Comparison of ENCODE assay signal across 26 cellular contexts in the genomic region with DNA sequence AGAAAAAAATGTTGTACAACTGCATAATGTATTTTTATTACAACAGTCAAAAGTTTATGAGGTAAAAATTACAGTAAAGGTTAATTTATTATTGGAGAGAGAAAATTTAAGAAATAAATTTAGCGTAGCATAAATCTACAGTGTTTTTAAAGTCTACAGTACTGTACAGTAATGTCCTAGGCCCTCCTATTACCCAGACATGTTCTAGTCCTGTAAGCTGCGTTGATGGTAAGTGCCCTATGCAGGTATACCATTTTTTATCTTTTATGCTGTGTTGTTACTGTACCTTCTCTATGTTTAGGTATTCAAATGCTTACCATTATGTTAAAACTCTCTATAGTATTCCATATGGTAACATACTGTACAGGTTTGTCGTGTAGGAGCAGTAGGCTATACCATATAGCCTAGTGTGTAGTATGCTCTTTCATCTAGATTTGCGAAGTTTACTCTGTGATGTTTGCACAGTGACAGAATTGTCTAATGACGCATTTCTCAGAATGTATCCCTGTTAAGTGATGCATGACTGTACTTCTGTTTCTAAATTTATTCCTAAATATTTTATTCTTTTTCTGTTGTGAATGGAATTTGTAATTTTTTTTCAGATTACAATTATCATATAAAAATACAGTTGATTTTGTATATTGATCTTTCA. TPM values are rescaled to one million over a fixed set of nuclear protein-coding genes. Genes with fewer than 3 reads are reported as not detected.
DNase-seq lines count a peak whose midpoint lies in the region; ATAC-seq, FAIRE-seq and TF ChIP-seq lines count a peak whose summit lies in the region.
"Had no signal": no experiment of that assay in that cellular context is flagged by ENCODE, and none has a peak within 500 bp of the region (broad histone marks: within the 10 kb centered on the region; RNA-seq: fewer than 3 reads in every experiment).

No MANE protein-coding gene starts in this region.

- peak; percentile 17 for DNase-seq in activated CD4-positive, alpha-beta T cell treated with anti-CD3 and anti-CD28 coated beads, Interleukin-2, amount 10 ng/mL, durations not matched to agents 24 days and 14 days
- no peak for DNase-seq in activated CD4-positive, alpha-beta T cell treated with anti-CD3 and anti-CD28 coated beads, Interleukin-2, amount 50 U/mL, for 4 hours
- DNase-seq in NCI-H460 (ENCODE audit: extremely low read depth, low read depth) (peak; percentile 84), bronchial epithelial cell (ENCODE audit: low read depth) (peak; percentile 87), NAMALWA (ENCODE audit: low spot score) (no peak)
- no peak for DNase-seq in activated T-helper 1 cell treated with anti-CD3 and anti-CD28 coated beads, Interleukin-12 subunit alpha, Interleukin-12 subunit beta, Interleukin-2, Interleukin-4 antibody, amounts not matched to agents 30 ng/mL and 10 ng/mL and 1 ng/mL, durations not matched to agents 14 hours and 24 hours and 36 hours (ENCODE audit: low spot score)
- DNase-seq: activated CD4-positive, alpha-beta T cell treated with anti-CD3 and anti-CD28 coated beads for 4 hours; activated CD8-positive, alpha-beta memory T cell treated with anti-CD3 and anti-CD28 coated beads, Interleukin-2, amount 10 ng/mL, durations not matched to agents 7 days and 5 days; activated naive CD4-positive, alpha-beta T cell treated with anti-CD3 and anti-CD28 coated beads for 36 hours; activated T-cell treated with anti-CD3 and anti-CD28 coated beads, Interleukin-2, amount 50 U/mL, for 72 hours; CD4-positive, CD25-positive, alpha-beta regulatory T cell; colonic mucosa; KG1; kidney; NCI-H187; NCI-H446; right cardiac atrium; RPMI8226; stimulated activated CD4-positive, alpha-beta T cell treated with anti-CD3 and anti-CD28 coated beads, Interleukin-12 subunit alpha, Interleukin-12 subunit beta, amount 100 ng/mL, for 4 hours; stimulated activated CD4-positive, alpha-beta T cell treated with anti-CD3 and anti-CD28 coated beads, Interleukin-4, amount 100 ng/mL, for 24 hours; stimulated activated naive CD4-positive, alpha-beta T cell had no signal

- intact Hi-C loops in activated CD4-positive, alpha-beta T cell treated with anti-CD3 and anti-CD28 coated beads, Interleukin-2, amount 10 ng/mL, durations not matched to agents 24 days and 14 days (cut with micrococcal nuclease), result no loop called here
- intact Hi-C loops in activated T-helper 1 cell treated with anti-CD3 and anti-CD28 coated beads, Interleukin-12 subunit alpha, Interleukin-12 subunit beta, Interleukin-2, Interleukin-4 antibody, amounts not matched to agents 30 ng/mL and 10 ng/mL and 1 ng/mL, durations not matched to agents 14 hours and 24 hours and 36 hours (cut with micrococcal nuclease), result no loop called here

- no peak for TF ChIP-seq CTCF in bronchial epithelial cell (IDR thresholded peaks at IDR 0.05; ENCODE audit: insufficient read depth, low read length, severe bottlenecking)

- no peak for ATAC-seq in HG03025 (IDR thresholded peaks at IDR 0.05; ENCODE audit: low FRiP score, unreplicated experiment)
- ATAC-seq: activated CD8-positive, alpha-beta memory T cell treated with anti-CD3 and anti-CD28 coated beads, Interleukin-2, amount 10 ng/mL, durations not matched to agents 7 days and 5 days; activated T-cell treated with anti-CD3 and anti-CD28 coated beads, Interleukin-2, amount 50 U/mL, for 72 hours had no signal

- no peaks in the 10 kb centered on the region for H3K4me1 Mint-ChIP-seq in activated CD4-positive, alpha-beta T cell treated with anti-CD3 and anti-CD28 coated beads, Interleukin-2, amount 10 ng/mL, durations not matched to agents 24 days and 14 days
- H3K4me1 Mint-ChIP-seq in activated T-helper 1 cell treated with anti-CD3 and anti-CD28 coated beads, Interleukin-12 subunit alpha, Interleukin-12 subunit beta, Interleukin-2, Interleukin-4 antibody, amounts not matched to agents 30 ng/mL and 10 ng/mL and 1 ng/mL, durations not matched to agents 14 hours and 24 hours and 36 hours (ENCODE audit: low read depth), result no peaks in the 10 kb centered on the region
- H3K4me1 Mint-ChIP-seq: activated CD8-positive, alpha-beta memory T cell treated with anti-CD3 and anti-CD28 coated beads, Interleukin-2, amount 10 ng/mL, durations not matched to agents 7 days and 5 days had no signal

- no peaks in the 10 kb centered on the region for H3K9me3 Mint-ChIP-seq in activated CD4-positive, alpha-beta T cell treated with anti-CD3 and anti-CD28 coated beads, Interleukin-2, amount 10 ng/mL, durations not matched to agents 24 days and 14 days
- H3K9me3 Mint-ChIP-seq in activated T-helper 1 cell treated with anti-CD3 and anti-CD28 coated beads, Interleukin-12 subunit alpha, Interleukin-12 subunit beta, Interleukin-2, Interleukin-4 antibody, amounts not matched to agents 30 ng/mL and 10 ng/mL and 1 ng/mL, durations not matched to agents 14 hours and 24 hours and 36 hours, result no peaks in the 10 kb centered on the region
- H3K9me3 Mint-ChIP-seq: activated naive CD4-positive, alpha-beta T cell treated with anti-CD3 and anti-CD28 coated beads for 36 hours; activated T-cell treated with anti-CD3 and anti-CD28 coated beads, Interleukin-2, amount 50 U/mL, for 72 hours; CD4-positive, CD25-positive, alpha-beta regulatory T cell had no signal

- H3K36me3 Mint-ChIP-seq in activated CD4-positive, alpha-beta T cell treated with anti-CD3 and anti-CD28 coated beads, Interleukin-2, amount 10 ng/mL, durations not matched to agents 24 days and 14 days (ENCODE audit: low read depth), result peaks cover 3% of the 10 kb centered on the region
- no peaks in the 10 kb centered on the region for H3K36me3 Mint-ChIP-seq in activated T-helper 1 cell treated with anti-CD3 and anti-CD28 coated beads, Interleukin-12 subunit alpha, Interleukin-12 subunit beta, Interleukin-2, Interleukin-4 antibody, amounts not matched to agents 30 ng/mL and 10 ng/mL and 1 ng/mL, durations not matched to agents 14 hours and 24 hours and 36 hours (ENCODE audit: low read depth)
- H3K36me3 Mint-ChIP-seq: activated CD8-positive, alpha-beta memory T cell treated with anti-CD3 and anti-CD28 coated beads, Interleukin-2, amount 10 ng/mL, durations not matched to agents 7 days and 5 days had no signal

- no peak overlapping the region for H3K27ac Mint-ChIP-seq in activated CD4-positive, alpha-beta T cell treated with anti-CD3 and anti-CD28 coated beads, Interleukin-2, amount 10 ng/mL, durations not matched to agents 24 days and 14 days
- no peak overlapping the region for H3K27ac Mint-ChIP-seq in activated T-helper 1 cell treated with anti-CD3 and anti-CD28 coated beads, Interleukin-12 subunit alpha, Interleukin-12 subunit beta, Interleukin-2, Interleukin-4 antibody, amounts not matched to agents 30 ng/mL and 10 ng/mL and 1 ng/mL, durations not matched to agents 14 hours and 24 hours and 36 hours
- H3K27ac Mint-ChIP-seq: activated CD8-positive, alpha-beta memory T cell treated with anti-CD3 and anti-CD28 coated beads, Interleukin-2, amount 10 ng/mL, durations not matched to agents 7 days and 5 days; activated naive CD4-positive, alpha-beta T cell treated with anti-CD3 and anti-CD28 coated beads for 36 hours; activated T-cell treated with anti-CD3 and anti-CD28 coated beads, Interleukin-2, amount 50 U/mL, for 72 hours; CD4-positive, CD25-positive, alpha-beta regulatory T cell had no signal

- H3K27me3 ChIP-seq in bronchial epithelial cell (ENCODE audit: control insufficient read depth, insufficient read depth, low read length), result no peaks in the 10 kb centered on the region
- H3K27me3 ChIP-seq: colonic mucosa had no signal

- H3K4me3 ChIP-seq in bronchial epithelial cell (ENCODE audit: low read depth, low read length), result no peak overlapping the region
- H3K4me3 ChIP-seq: colonic mucosa, lung had no signal

- no peaks in the 10 kb centered on the region for H3K36me3 ChIP-seq in bronchial epithelial cell (ENCODE audit: control insufficient read depth, insufficient read depth, low read length)
- H3K36me3 ChIP-seq: colonic mucosa had no signal

- no peak overlapping the region for H3K4me3 Mint-ChIP-seq in activated CD4-positive, alpha-beta T cell treated with anti-CD3 and anti-CD28 coated beads, Interleukin-2, amount 10 ng/mL, durations not matched to agents 24 days and 14 days
- no peak overlapping the region for H3K4me3 Mint-ChIP-seq in activated T-helper 1 cell treated with anti-CD3 and anti-CD28 coated beads, Interleukin-12 subunit alpha, Interleukin-12 subunit beta, Interleukin-2, Interleukin-4 antibody, amounts not matched to agents 30 ng/mL and 10 ng/mL and 1 ng/mL, durations not matched to agents 14 hours and 24 hours and 36 hours
- H3K4me3 Mint-ChIP-seq: activated CD8-positive, alpha-beta memory T cell treated with anti-CD3 and anti-CD28 coated beads, Interleukin-2, amount 10 ng/mL, durations not matched to agents 7 days and 5 days; activated naive CD4-positive, alpha-beta T cell treated with anti-CD3 and anti-CD28 coated beads for 36 hours; activated T-cell treated with anti-CD3 and anti-CD28 coated beads, Interleukin-2, amount 50 U/mL, for 72 hours; CD4-positive, CD25-positive, alpha-beta regulatory T cell had no signal

- no peak for FAIRE-seq in bronchial epithelial cell (lab: Jason Lieb, UNC)
- FAIRE-seq: GM18507, H54, kidney, urothelium cell line had no signal

- H3K27me3 Mint-ChIP-seq in activated CD4-positive, alpha-beta T cell treated with anti-CD3 and anti-CD28 coated beads, Interleukin-2, amount 10 ng/mL, durations not matched to agents 24 days and 14 days, result no peaks in the 10 kb centered on the region
- H3K27me3 Mint-ChIP-seq in activated T-helper 1 cell treated with anti-CD3 and anti-CD28 coated beads, Interleukin-12 subunit alpha, Interleukin-12 subunit beta, Interleukin-2, Interleukin-4 antibody, amounts not matched to agents 30 ng/mL and 10 ng/mL and 1 ng/mL, durations not matched to agents 14 hours and 24 hours and 36 hours (ENCODE audit: insufficient read depth), result no peaks in the 10 kb centered on the region
- H3K27me3 Mint-ChIP-seq: activated CD8-positive, alpha-beta memory T cell treated with anti-CD3 and anti-CD28 coated beads, Interleukin-2, amount 10 ng/mL, durations not matched to agents 7 days and 5 days; CD4-positive, CD25-positive, alpha-beta regulatory T cell had no signal

RNA-seq across cellular contexts. Expression of gene ABI2, which starts 24.5 kb away (rescaled TPM):
- 27.5 and 32.7 TPM in 2 replicates for total RNA-seq in activated CD4-positive, alpha-beta T cell treated with anti-CD3 and anti-CD28 coated beads, Interleukin-2, amount 10 ng/mL, durations not matched to agents 24 days and 14 days
- total RNA-seq in NCI-H460 (2014; rRNA removed; shearing (Covaris generic)), result 50.5 and 52.6 TPM in 2 replicates
- 33.2 and 35.9 TPM in 2 replicates for polyA plus RNA-seq in NCI-H460 (2014; cell fraction: nucleus; rRNA removed)
- total RNA-seq in bronchial epithelial cell, result 4.7 and 8.6 TPM in 2 replicates
- total RNA-seq in activated T-helper 1 cell treated with anti-CD3 and anti-CD28 coated beads, Interleukin-12 subunit alpha, Interleukin-12 subunit beta, Interleukin-2, Interleukin-4 antibody, amounts not matched to agents 30 ng/mL and 10 ng/mL and 1 ng/mL, durations not matched to agents 14 hours and 24 hours and 36 hours, result 31.4 and 32.3 TPM in 2 replicates

Comparison
In these comparisons a context has a peak if more than half of its experiments do, and no peak if none do; other contexts are left out.
1. DNase-seq: peak in activated CD4-positive, alpha-beta T cell treated with anti-CD3 and anti-CD28 coated beads, Interleukin-2, amount 10 ng/mL, durations not matched to agents 24 days and 14 days (single experiment), NCI-H460 (single experiment) and bronchial epithelial cell (single experiment); none in activated CD4-positive, alpha-beta T cell treated with anti-CD3 and anti-CD28 coated beads, Interleukin-2, amount 50 U/mL, for 4 hours (0 of 2), NAMALWA (single experiment) and activated T-helper 1 cell treated with anti-CD3 and anti-CD28 coated beads, Interleukin-12 subunit alpha, Interleukin-12 subunit beta, Interleukin-2, Interleukin-4 antibody, amounts not matched to agents 30 ng/mL and 10 ng/mL and 1 ng/mL, durations not matched to agents 14 hours and 24 hours and 36 hours (single experiment).